8 cellular contexts compared by ENCODE assay signal in genomic region chr5:169980418-169981053, GRCh38. TPM values are rescaled to one million over a fixed set of nuclear protein-coding genes. Genes with fewer than 3 reads are reported as not detected.
DNase-seq lines count a peak whose midpoint lies in the region; ATAC-seq and TF ChIP-seq lines count a peak whose summit lies in the region.

Gene INSYN2B, minus strand, starts transcription at chr5:169980495. Its CDS starts 96,597 bp downstream, at chr5:169883898.

- peaks cover 56% of the 10 kb centered on the region for H3K4me1 Mint-ChIP-seq in endothelial cell (ENCODE audit: unreplicated experiment)

- peak within 1 kb of the TSS; percentile 81 for H3K4me3 ChIP-seq in AG10803 (ENCODE audit: low read length)
- no peak within 1 kb of the TSS for H3K4me3 ChIP-seq in SJCRH30

- H3K9me3 Mint-ChIP-seq in endothelial cell (ENCODE audit: unreplicated experiment), result no peaks in the 10 kb centered on the region

- ATAC-seq in GM18498 (IDR thresholded peaks at IDR 0.05; ENCODE audit: unreplicated experiment), result peak; percentile 47
- ATAC-seq in GM19023 (IDR thresholded peaks at IDR 0.05; ENCODE audit: unreplicated experiment), result no peak

- peaks cover 20% of the 10 kb centered on the region for H3K27me3 ChIP-seq in SJCRH30

- H3K27ac ChIP-seq in SJCRH30, result no peak within 1 kb of the TSS

- no peaks in the 10 kb centered on the region for H3K9me3 ChIP-seq in SJCRH30 (replicated peaks)

- H3K27ac Mint-ChIP-seq in endothelial cell (ENCODE audit: unreplicated experiment), result peak within 1 kb of the TSS; percentile 90

- DNase-seq in AG10803 (ENCODE audit: low read depth) (peak; percentile 84), HuH-7 (ENCODE audit: low spot score) (peak; percentile 28), SJCRH30 (peak; percentile 34 to 60), endothelial cell (ENCODE audit: low spot score) (peak; percentile 86), lung microvascular endothelial cell (ENCODE audit: low read depth in 2 of 2) (peak; percentile 87 to 89), superior temporal gyrus (ENCODE audit: extremely low spot score) (peak; percentile 99)

- no peaks in the 10 kb centered on the region for H3K27me3 Mint-ChIP-seq in endothelial cell (ENCODE audit: unreplicated experiment)

- H3K4me1 ChIP-seq in SJCRH30, result no peaks in the 10 kb centered on the region

- peak within 1 kb of the TSS; percentile 93 for H3K4me3 Mint-ChIP-seq in endothelial cell (ENCODE audit: unreplicated experiment)

- TF ChIP-seq CTCF in AG10803 (conservative IDR thresholded peaks at IDR 0.05; ENCODE audit: low read length) (peak; percentile 77), endothelial cell (IDR thresholded peaks at IDR 0.05; ENCODE audit: unreplicated experiment) (peak; percentile 85)

- H3K36me3 ChIP-seq in SJCRH30, result no peaks in the 10 kb centered on the region

- H3K36me3 Mint-ChIP-seq in endothelial cell (ENCODE audit: low read depth, unreplicated experiment), result no peaks in the 10 kb centered on the region

RNA-seq across cellular contexts. Expression of gene INSYN2B, which starts in this region (rescaled TPM):
- 0.05 and 0.14 TPM in 2 replicates for total RNA-seq in SJCRH30 (2014; rRNA removed; shearing (Covaris generic))
- total RNA-seq in endothelial cell (ENCODE audit: unreplicated experiment) (4.5 TPM), lung microvascular endothelial cell (0.40 and 1.3 TPM in 2 replicates)

Comparison
In these comparisons a context has a peak if more than half of its experiments do, and no peak if none do; other contexts are left out.
1. Peak in DNase-seq in SJCRH30; RNA of the gene not detected or under 1 TPM.
2. DNase-seq: peak in every context shown above with its lines; median percentile 99 in superior temporal gyrus; 88 in lung microvascular endothelial cell; 86 in endothelial cell; 84 in AG10803; 47 in SJCRH30; 28 in HuH-7.